22 cellular contexts compared by ENCODE assay signal in the genomic region with DNA sequence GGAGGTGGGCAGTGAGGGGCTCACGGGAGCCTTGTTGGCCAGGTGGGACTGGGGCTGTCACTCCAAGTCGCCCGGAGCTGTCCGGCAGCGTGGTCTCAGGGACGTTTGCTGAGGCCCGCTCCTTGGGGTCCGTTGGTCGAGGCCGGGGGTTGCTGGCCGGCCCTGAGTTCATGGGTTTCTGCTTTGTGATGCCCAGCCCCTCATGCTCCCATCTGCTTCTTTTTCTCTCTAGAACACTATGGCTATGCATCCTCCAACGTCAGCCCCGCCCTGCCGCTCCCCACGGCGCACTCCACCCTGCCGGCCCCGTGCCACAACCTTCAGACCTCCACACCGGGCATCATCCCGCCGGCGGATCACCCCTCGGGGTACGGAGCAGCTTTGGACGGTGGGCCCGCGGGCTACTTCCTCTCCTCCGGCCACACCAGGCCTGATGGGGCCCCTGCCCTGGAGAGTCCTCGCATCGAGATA. TPM values are rescaled to one million over a fixed set of nuclear protein-coding genes. Genes with fewer than 3 reads are reported as not detected.
DNase-seq lines count a peak whose midpoint lies in the region; ATAC-seq and TF ChIP-seq lines count a peak whose summit lies in the region.
"Had no signal": no experiment of that assay in that cellular context is flagged by ENCODE, and none has a peak within 500 bp of the region (broad histone marks: within the 10 kb centered on the region; RNA-seq: fewer than 3 reads in every experiment).

No MANE protein-coding gene starts in this region.

- H3K9me3 Mint-ChIP-seq in glutamatergic neuron (ENCODE audit: unreplicated experiment): peaks cover 3% of the 10 kb centered on the region
- peaks cover 2 to 4% of the 10 kb centered on the region in 2 donors for H3K9me3 Mint-ChIP-seq in stimulated activated naive B cell treated with anti-CD40 and anti-IgM and Interleukin-4, amounts not matched to agents 10 μg/mL and 1 μg/mL and 100 μg/mL, for 72 hours
- peaks cover 4% of the 10 kb centered on the region for H3K9me3 Mint-ChIP-seq in type B pancreatic cell
- H3K9me3 Mint-ChIP-seq: CD4-positive, CD25-positive, alpha-beta regulatory T cell had no signal

- H3K27ac ChIP-seq in heart right ventricle (no peak overlapping the region), lower lobe of right lung (no peak overlapping the region), SK-N-SH (ENCODE audit: low read depth in 2 of 2, low read length in 1 of 2) (no peak overlapping the region)
- H3K27ac ChIP-seq: BLaER1, GM23248, SJCRH30 had no signal

- peaks cover 0 to 48% (median 21%) of the 10 kb centered on the region in 9 donors for H3K36me3 ChIP-seq in heart right ventricle
- H3K36me3 ChIP-seq in lower lobe of right lung: peaks cover 28% of the 10 kb centered on the region
- no peaks in the 10 kb centered on the region for H3K36me3 ChIP-seq in SK-N-SH (replicated peaks in 1 of 2; ENCODE audit: control insufficient read depth in 1 of 2, insufficient read depth in 2 of 2, low read length in 1 of 2)
- H3K36me3 ChIP-seq: SJCRH30 had no signal

- H3K79me2 ChIP-seq in SK-N-SH (ENCODE audit: insufficient read depth): no peaks in the 10 kb centered on the region

- H3K27me3 Mint-ChIP-seq in glutamatergic neuron (ENCODE audit: unreplicated experiment): peaks cover 6% of the 10 kb centered on the region
- no peaks in the 10 kb centered on the region for H3K27me3 Mint-ChIP-seq in stimulated activated naive B cell treated with anti-CD40 and anti-IgM and Interleukin-4, amounts not matched to agents 10 μg/mL and 1 μg/mL and 100 μg/mL, for 72 hours
- peaks cover 4% of the 10 kb centered on the region for H3K27me3 Mint-ChIP-seq in type B pancreatic cell
- H3K27me3 Mint-ChIP-seq: CD4-positive, CD25-positive, alpha-beta regulatory T cell had no signal

- TF ChIP-seq EP300 in SK-N-SH (IDR thresholded peaks at IDR 0.05; ENCODE audit: borderline replicate concordance in 1 of 2, low read depth in 1 of 2, low read length in 1 of 2): no peak

- H3K4me3 Mint-ChIP-seq in glutamatergic neuron (ENCODE audit: unreplicated experiment) (no peak overlapping the region), type B pancreatic cell (no peak overlapping the region)
- no peak overlapping the region for H3K4me3 Mint-ChIP-seq in stimulated activated naive B cell treated with anti-CD40 and anti-IgM and Interleukin-4, amounts not matched to agents 10 μg/mL and 1 μg/mL and 100 μg/mL, for 72 hours
- H3K4me3 Mint-ChIP-seq: CD4-positive, CD25-positive, alpha-beta regulatory T cell had no signal

- peak; percentile 53 for DNase-seq in Right ventricle myocardium inferior (ENCODE audit: missing footprints)
- DNase-seq in heart right ventricle: no peak
- peak; percentile 7 for DNase-seq in glutamatergic neuron
- peak; percentile 42 for DNase-seq in lower lobe of right lung
- DNase-seq in stimulated activated naive B cell treated with anti-CD40 and anti-IgM and Interleukin-4, amounts not matched to agents 10 μg/mL and 1 μg/mL and 100 μg/mL, for 72 hours: no peak
- no peak for DNase-seq in type B pancreatic cell (ENCODE audit: extremely low spot score, unreplicated experiment)
- DNase-seq in SK-N-SH: no peak
- DNase-seq in activated gamma-delta T cell (lab: John Stamatoyannopoulos, UW): no peak
- DNase-seq: CD4-positive, CD25-positive, alpha-beta regulatory T cell; GM23248; MV-4-11; NCI-H1105; NCI-H1436 treated with DMSO at 0.1 percent for 48 hours; NCI-H187 treated with DMSO at 0.1 percent for 48 hours; NCI-H2171 treated with DMSO at 0.1 percent for 48 hours; NCI-H345; NCI-H510A treated with DMSO at 0.1 percent for 48 hours; NCI-H748 treated with DMSO at 0.1 percent for 48 hours; SJCRH30 had no signal

- no peak for TF ChIP-seq RAD21 in SK-N-SH (IDR thresholded peaks at IDR 0.05; ENCODE audit: low read length)

- CTCF ChIA-PET in SK-N-SH (lab: Yijun Ruan, JAX): no interaction called here

- no peak overlapping the region for H3K4me2 ChIP-seq in SK-N-SH
- H3K4me2 ChIP-seq: BLaER1 had no signal

- no peak overlapping the region for H3K4me3 ChIP-seq in heart right ventricle
- H3K4me3 ChIP-seq in lower lobe of right lung: no peak overlapping the region
- H3K4me3 ChIP-seq in SK-N-SH (ENCODE audit: low read depth in 2 of 2, low read length in 1 of 2): no peak overlapping the region
- H3K4me3 ChIP-seq: BLaER1, GM23248, K562, SJCRH30 had no signal

- H3K27ac Mint-ChIP-seq in glutamatergic neuron (ENCODE audit: unreplicated experiment): no peak overlapping the region
- peak overlapping the region; percentile 32 for H3K27ac Mint-ChIP-seq in stimulated activated naive B cell treated with anti-CD40 and anti-IgM and Interleukin-4, amounts not matched to agents 10 μg/mL and 1 μg/mL and 100 μg/mL, for 72 hours
- H3K27ac Mint-ChIP-seq in type B pancreatic cell: no peak overlapping the region
- H3K27ac Mint-ChIP-seq: CD4-positive, CD25-positive, alpha-beta regulatory T cell had no signal

- H3K4me1 Mint-ChIP-seq in glutamatergic neuron (ENCODE audit: low read depth, unreplicated experiment) (peaks cover 11% of the 10 kb centered on the region), type B pancreatic cell (ENCODE audit: unreplicated experiment) (peaks cover 14% of the 10 kb centered on the region)
- H3K4me1 Mint-ChIP-seq in stimulated activated naive B cell treated with anti-CD40 and anti-IgM and Interleukin-4, amounts not matched to agents 10 μg/mL and 1 μg/mL and 100 μg/mL, for 72 hours: peaks cover 24 to 51% of the 10 kb centered on the region in 2 donors

- no peaks in the 10 kb centered on the region for H4K20me1 ChIP-seq in SK-N-SH (ENCODE audit: insufficient read depth)

- no peaks in the 10 kb centered on the region for H3F3A ChIP-seq in SK-N-SH (replicated peaks; ENCODE audit: insufficient read depth)

- POLR2A ChIA-PET in SK-N-SH (lab: Yijun Ruan, JAX): no interaction called here

- H3K36me3 Mint-ChIP-seq in glutamatergic neuron (ENCODE audit: unreplicated experiment) (peaks cover 12% of the 10 kb centered on the region), type B pancreatic cell (peaks cover 5% of the 10 kb centered on the region)
- peaks cover 39 to 54% of the 10 kb centered on the region in 2 donors for H3K36me3 Mint-ChIP-seq in stimulated activated naive B cell treated with anti-CD40 and anti-IgM and Interleukin-4, amounts not matched to agents 10 μg/mL and 1 μg/mL and 100 μg/mL, for 72 hours

- H3K9me3 ChIP-seq in heart right ventricle (no peaks in the 10 kb centered on the region), lower lobe of right lung (no peaks in the 10 kb centered on the region), SK-N-SH (no peaks in the 10 kb centered on the region)
- H3K9me3 ChIP-seq: BLaER1, SJCRH30 had no signal

- H3K27me3 ChIP-seq in heart right ventricle: no peaks in the 10 kb centered on the region
- no peaks in the 10 kb centered on the region for H3K27me3 ChIP-seq in lower lobe of right lung (ENCODE audit: low read depth)
- H3K27me3 ChIP-seq in SK-N-SH (ENCODE audit: insufficient read depth): peaks cover 84% of the 10 kb centered on the region
- H3K27me3 ChIP-seq: BLaER1, SJCRH30 had no signal

- TF ChIP-seq CTCF in heart right ventricle (IDR thresholded peaks at IDR 0.05) (no peak), glutamatergic neuron (IDR thresholded peaks at IDR 0.05; ENCODE audit: partially characterized antibody, unreplicated experiment) (no peak), lower lobe of right lung (IDR thresholded peaks at IDR 0.05) (no peak), type B pancreatic cell (conservative IDR thresholded peaks at IDR 0.05) (no peak), SK-N-SH (IDR thresholded peaks at IDR 0.05) (no peak)

- H3K4me1 ChIP-seq in heart right ventricle: peaks cover 0 to 34% (median 13%) of the 10 kb centered on the region in 9 donors
- peaks cover 13% of the 10 kb centered on the region for H3K4me1 ChIP-seq in lower lobe of right lung
- no peaks in the 10 kb centered on the region for H3K4me1 ChIP-seq in SK-N-SH (ENCODE audit: control insufficient read depth in 1 of 2, insufficient read depth in 2 of 2, low read depth in 1 of 2, low read length in 1 of 2)

- ATAC-seq in Right ventricle myocardium inferior (no peak), heart right ventricle (no peak), lower lobe of right lung (no peak)
- no peak for ATAC-seq in stimulated activated naive B cell treated with anti-CD40 and anti-IgM and Interleukin-4, amounts not matched to agents 10 μg/mL and 1 μg/mL and 100 μg/mL, for 72 hours (replicated peaks)
- ATAC-seq: HepG2, K562 had no signal

- H2AFZ ChIP-seq in SK-N-SH (ENCODE audit: low read depth): no peak overlapping the region
- H2AFZ ChIP-seq: GM23248 had no signal

- H3K9ac ChIP-seq in SK-N-SH: no peak overlapping the region
- H3K9ac ChIP-seq: BLaER1, GM23248 had no signal

- 96 to 97% methylated on average over 30 of the region's 30 CpGs for WGBS in heart right ventricle, 2 donors
- WGBS in SK-N-SH (ENCODE audit: low lambda C conversion rate): 61% methylated on average over 20 of the region's 30 CpGs

- H3K9me2 ChIP-seq in SK-N-SH: no peaks in the 10 kb centered on the region

- intact Hi-C loops in Right ventricle myocardium inferior (cut with DNase I): no loop called here
- intact Hi-C loops in heart right ventricle (cut with DNase I): no loop called here
- intact Hi-C loops in lower lobe of right lung (cut with DNase I): no loop called here

TF ChIP-seq in SK-N-SH, 30 proteins besides CTCF, POLR2A, EP300 and RAD21 (continues in another document):
- TF ChIP-seq GABPA (IDR thresholded peaks at IDR 0.05; ENCODE audit: low read depth): no peak
- TF ChIP-seq USF1 (IDR thresholded peaks at IDR 0.05; ENCODE audit: borderline replicate concordance, low read depth): no peak
- no peak for TF ChIP-seq YY1 (IDR thresholded peaks at IDR 0.05; ENCODE audit: low read depth)
- no peak for TF ChIP-seq SIN3A (IDR thresholded peaks at IDR 0.05; ENCODE audit: borderline replicate concordance, low read depth, low read length)
- TF ChIP-seq RCOR1 (IDR thresholded peaks at IDR 0.05; ENCODE audit: low read length): no peak
- TF ChIP-seq RXRA (IDR thresholded peaks at IDR 0.05; ENCODE audit: borderline replicate concordance, low read depth): no peak

RNA-seq across cellular contexts. Expression of gene NFATC1, which starts 14.5 kb away (rescaled TPM):
- 18.5 TPM for total RNA-seq in Right ventricle myocardium inferior
- 10 to 100 TPM; 14.0 to 23.8 (median 19.0) TPM for total RNA-seq in heart right ventricle
- 10 to 100 TPM in 1 of 2 donors, 1 to 10 TPM in 1; 6.3 to 12.0 TPM for polyA plus RNA-seq in heart right ventricle
- total RNA-seq in glutamatergic neuron (ENCODE audit: unreplicated experiment): 5.3 TPM
- 21.4 TPM for total RNA-seq in lower lobe of right lung
- total RNA-seq in type B pancreatic cell (ENCODE audit: low replicate concordance): 2.7 and 6.1 TPM in 2 replicates
- polyA plus RNA-seq in SK-N-SH (2012; rRNA removed): 0.02 TPM in 1 of 2 replicates, not detected in the other
- not detected in 2 replicates for polyA plus RNA-seq in SK-N-SH (2012; cell fraction: cytosol; rRNA removed)
- not detected in 2 replicates for polyA plus RNA-seq in SK-N-SH (2012; cell fraction: nucleus; rRNA removed)
- total RNA-seq: HepG2 had no signal
- polyA plus RNA-seq: HepG2 had no signal

Comparison
In these comparisons a context has a peak if more than half of its experiments do, and no peak if none do; other contexts are left out.
1. DNase-seq: peak in Right ventricle myocardium inferior (single experiment), glutamatergic neuron (single experiment) and lower lobe of right lung (single experiment); none in heart right ventricle (0 of 2), stimulated activated naive B cell treated with anti-CD40 and anti-IgM and Interleukin-4, amounts not matched to agents 10 μg/mL and 1 μg/mL and 100 μg/mL, for 72 hours (single experiment), type B pancreatic cell (single experiment), SK-N-SH (single experiment) and activated gamma-delta T cell (single experiment).